In genomic region chr6:135566311-135567068, GRCh38 we compare ENCODE assay signal across 18 cellular contexts.
DNase-seq lines count a peak whose midpoint lies in the region; ATAC-seq and TF ChIP-seq lines count a peak whose summit lies in the region.
"Had no signal": no experiment of that assay in that cellular context is flagged by ENCODE, and none has a peak within 500 bp of the region (broad histone marks: within the 10 kb centered on the region; RNA-seq: fewer than 3 reads in every experiment).

No MANE protein-coding gene starts in this region.

- no peak for DNase-seq in activated naive CD8-positive, alpha-beta T cell treated with anti-CD3 and anti-CD28 coated beads, Interleukin-2, amount 10 ng/mL, durations not matched to agents 7 days and 5 days
- no peak for DNase-seq in activated naive CD8-positive, alpha-beta T cell treated with anti-CD3 and anti-CD28 coated beads for 36 hours
- DNase-seq in T-helper 17 cell, result no peak
- DNase-seq in chondrocyte (ENCODE audit: low spot score), result peak; percentile 64
- no peak for DNase-seq in T-helper 9 cell
- no peak for DNase-seq in NAMALWA (ENCODE audit: low spot score)
- DNase-seq: Calu3; CD4-positive, alpha-beta memory T cell; DMS53; Karpas-422; NCI-H1105; NCI-H187; NCI-H526 treated with DMSO at 0.1 percent for 48 hours; NK-92 treated with Interleukin-12 subunit alpha and Interleukin-12 subunit beta, amount 100 ng/mL, for 24 hours; SHP77 treated with DMSO at 0.1 percent for 48 hours had no signal

- H3K9me3 ChIP-seq in T-helper 17 cell (ENCODE audit: control insufficient read depth, low read length, poor library complexity, severe bottlenecking), result no peaks in the 10 kb centered on the region
- H3K9me3 ChIP-seq: HAP-1 had no signal

- POLR2A ChIA-PET in activated naive CD8-positive, alpha-beta T cell treated with anti-CD3 and anti-CD28 coated beads, Interleukin-2, amount 10 ng/mL, durations not matched to agents 7 days and 5 days (lab: Charles Lee), result no interaction called here

- TF ChIP-seq CTCF in chondrocyte (IDR thresholded peaks at IDR 0.05), result no peak

- H3K4me3 Mint-ChIP-seq in activated naive CD8-positive, alpha-beta T cell treated with anti-CD3 and anti-CD28 coated beads, Interleukin-2, amount 10 ng/mL, durations not matched to agents 7 days and 5 days, result peak overlapping the region; percentile 28
- no peak overlapping the region for H3K4me3 Mint-ChIP-seq in activated naive CD8-positive, alpha-beta T cell treated with anti-CD3 and anti-CD28 coated beads for 36 hours
- H3K4me3 Mint-ChIP-seq in T-helper 17 cell (no peak overlapping the region), chondrocyte (ENCODE audit: unreplicated experiment) (no peak overlapping the region)
- H3K4me3 Mint-ChIP-seq: B cell; CD4-positive, alpha-beta memory T cell had no signal

- ATAC-seq in activated naive CD8-positive, alpha-beta T cell treated with anti-CD3 and anti-CD28 coated beads, Interleukin-2, amount 10 ng/mL, durations not matched to agents 7 days and 5 days (ENCODE audit: low read depth), result no peak
- ATAC-seq in T-helper 17 cell (no peak), HG03439 (IDR thresholded peaks at IDR 0.05; ENCODE audit: unreplicated experiment) (no peak)

- no peaks in the 10 kb centered on the region for H3K27me3 Mint-ChIP-seq in activated naive CD8-positive, alpha-beta T cell treated with anti-CD3 and anti-CD28 coated beads, Interleukin-2, amount 10 ng/mL, durations not matched to agents 7 days and 5 days
- peaks cover 14% of the 10 kb centered on the region for H3K27me3 Mint-ChIP-seq in activated naive CD8-positive, alpha-beta T cell treated with anti-CD3 and anti-CD28 coated beads for 36 hours
- H3K27me3 Mint-ChIP-seq in T-helper 17 cell (peaks cover 5% of the 10 kb centered on the region), chondrocyte (ENCODE audit: low read depth) (peaks cover 17% of the 10 kb centered on the region)
- H3K27me3 Mint-ChIP-seq: B cell had no signal

- H3K36me3 Mint-ChIP-seq in activated naive CD8-positive, alpha-beta T cell treated with anti-CD3 and anti-CD28 coated beads, Interleukin-2, amount 10 ng/mL, durations not matched to agents 7 days and 5 days, result peaks cover 25% of the 10 kb centered on the region
- H3K36me3 Mint-ChIP-seq in activated naive CD8-positive, alpha-beta T cell treated with anti-CD3 and anti-CD28 coated beads for 36 hours, result peaks cover 15% of the 10 kb centered on the region
- H3K36me3 Mint-ChIP-seq in T-helper 17 cell (ENCODE audit: low read depth) (peaks cover 2% of the 10 kb centered on the region), chondrocyte (ENCODE audit: low read depth) (no peaks in the 10 kb centered on the region)
- H3K36me3 Mint-ChIP-seq: CD4-positive, alpha-beta memory T cell had no signal

- peaks cover 5% of the 10 kb centered on the region for H3K9me3 Mint-ChIP-seq in activated naive CD8-positive, alpha-beta T cell treated with anti-CD3 and anti-CD28 coated beads, Interleukin-2, amount 10 ng/mL, durations not matched to agents 7 days and 5 days
- no peaks in the 10 kb centered on the region for H3K9me3 Mint-ChIP-seq in activated naive CD8-positive, alpha-beta T cell treated with anti-CD3 and anti-CD28 coated beads for 36 hours
- H3K9me3 Mint-ChIP-seq in chondrocyte (ENCODE audit: low read depth), result peaks cover 9% of the 10 kb centered on the region

- H3K27ac Mint-ChIP-seq in activated naive CD8-positive, alpha-beta T cell treated with anti-CD3 and anti-CD28 coated beads, Interleukin-2, amount 10 ng/mL, durations not matched to agents 7 days and 5 days, result peak overlapping the region; percentile 62
- no peak overlapping the region for H3K27ac Mint-ChIP-seq in activated naive CD8-positive, alpha-beta T cell treated with anti-CD3 and anti-CD28 coated beads for 36 hours
- H3K27ac Mint-ChIP-seq in T-helper 17 cell, result peak overlapping the region; percentile 46
- no peak overlapping the region for H3K27ac Mint-ChIP-seq in chondrocyte (ENCODE audit: unreplicated experiment)
- H3K27ac Mint-ChIP-seq: B cell; CD4-positive, alpha-beta memory T cell had no signal

- H3K4me1 Mint-ChIP-seq in activated naive CD8-positive, alpha-beta T cell treated with anti-CD3 and anti-CD28 coated beads, Interleukin-2, amount 10 ng/mL, durations not matched to agents 7 days and 5 days, result peaks cover 34% of the 10 kb centered on the region
- peaks cover 30% of the 10 kb centered on the region for H3K4me1 Mint-ChIP-seq in activated naive CD8-positive, alpha-beta T cell treated with anti-CD3 and anti-CD28 coated beads for 36 hours
- H3K4me1 Mint-ChIP-seq in T-helper 17 cell (peaks cover 4% of the 10 kb centered on the region), chondrocyte (ENCODE audit: low read depth) (peaks cover 8% of the 10 kb centered on the region)

Comparison
In these comparisons a context has a peak if more than half of its experiments do, and no peak if none do; other contexts are left out.
1. H3K27ac Mint-ChIP-seq: peak in activated naive CD8-positive, alpha-beta T cell treated with anti-CD3 and anti-CD28 coated beads, Interleukin-2, amount 10 ng/mL, durations not matched to agents 7 days and 5 days (single experiment) and T-helper 17 cell (single experiment); none in activated naive CD8-positive, alpha-beta T cell treated with anti-CD3 and anti-CD28 coated beads for 36 hours (single experiment) and chondrocyte (single experiment).